18 cellular contexts compared by ENCODE assay signal in genomic region chr1:221643404-221644175, GRCh38.
DNase-seq lines count a peak whose midpoint lies in the region; ATAC-seq and TF ChIP-seq lines count a peak whose summit lies in the region.
"Had no signal": no experiment of that assay in that cellular context is flagged by ENCODE, and none has a peak within 500 bp of the region (broad histone marks: within the 10 kb centered on the region; RNA-seq: fewer than 3 reads in every experiment).

No MANE protein-coding gene starts in this region.

- no peaks in the 10 kb centered on the region for H3K9me3 ChIP-seq in right atrium auricular region
- H3K9me3 ChIP-seq: spleen, upper lobe of left lung had no signal

- in situ Hi-C loops in GM13976 (cut with MboI; ENCODE audit: low sequenced_read_pairs, unreplicated experiment) = no loop called here

- H3K36me3 ChIP-seq in right atrium auricular region = no peaks in the 10 kb centered on the region
- H3K36me3 ChIP-seq: spleen, upper lobe of left lung had no signal

- no peaks in the 10 kb centered on the region for H3K27me3 ChIP-seq in right atrium auricular region
- H3K27me3 ChIP-seq: spleen, upper lobe of left lung had no signal

- DNase-seq in GM13976 (ENCODE audit: low spot score) = peak; percentile 29
- no peak for DNase-seq in NCI-H2107 treated with DMSO at 0.1 percent for 48 hours (lab: John Stamatoyannopoulos, UW; ENCODE audit: unreplicated experiment)
- no peak for DNase-seq in GM19238 (ENCODE audit: insufficient read length, low spot score)
- no peak for DNase-seq in NCI-H2171 (lab: John Stamatoyannopoulos, UW)
- no peak for DNase-seq in right atrium auricular region (ENCODE audit: low spot score)
- DNase-seq: activated CD4-positive, alpha-beta T cell treated with anti-CD3 and anti-CD28 coated beads for 1 hour; activated T-cell treated with anti-CD3 and anti-CD28 coated beads, Interleukin-2, amount 50 U/mL, for 72 hours; DMS153; head of caudate nucleus; NCI-H2081 treated with DMSO at 0.1 percent for 48 hours; occipital lobe; PC-3; spleen; SW 1271; upper lobe of left lung had no signal

- TF ChIP-seq CTCF in GM13976 (IDR thresholded peaks at IDR 0.05; ENCODE audit: borderline replicate concordance, control extremely low read depth, extremely low read depth, insufficient read depth, missing control alignments) (no peak), right atrium auricular region (IDR thresholded peaks at IDR 0.05) (no peak)

- H3K4me1 ChIP-seq in right atrium auricular region = no peaks in the 10 kb centered on the region
- H3K4me1 ChIP-seq: upper lobe of left lung had no signal

- no peak overlapping the region for H3K27ac ChIP-seq in right atrium auricular region
- H3K27ac ChIP-seq: spleen, upper lobe of left lung had no signal

- no peak overlapping the region for H3K4me3 ChIP-seq in right atrium auricular region
- H3K4me3 ChIP-seq: spleen, upper lobe of left lung had no signal

- peak; percentile 79 for ATAC-seq in GM19395 (IDR thresholded peaks at IDR 0.05; ENCODE audit: unreplicated experiment)
- ATAC-seq in HG02870 (IDR thresholded peaks at IDR 0.05; ENCODE audit: unreplicated experiment) = peak; percentile 76
- ATAC-seq in HG03565 (IDR thresholded peaks at IDR 0.05; ENCODE audit: unreplicated experiment) = peak; percentile 58
- ATAC-seq: activated T-cell treated with anti-CD3 and anti-CD28 coated beads, Interleukin-2, amount 50 U/mL, for 72 hours; PC-3 had no signal
